In the genomic region with DNA sequence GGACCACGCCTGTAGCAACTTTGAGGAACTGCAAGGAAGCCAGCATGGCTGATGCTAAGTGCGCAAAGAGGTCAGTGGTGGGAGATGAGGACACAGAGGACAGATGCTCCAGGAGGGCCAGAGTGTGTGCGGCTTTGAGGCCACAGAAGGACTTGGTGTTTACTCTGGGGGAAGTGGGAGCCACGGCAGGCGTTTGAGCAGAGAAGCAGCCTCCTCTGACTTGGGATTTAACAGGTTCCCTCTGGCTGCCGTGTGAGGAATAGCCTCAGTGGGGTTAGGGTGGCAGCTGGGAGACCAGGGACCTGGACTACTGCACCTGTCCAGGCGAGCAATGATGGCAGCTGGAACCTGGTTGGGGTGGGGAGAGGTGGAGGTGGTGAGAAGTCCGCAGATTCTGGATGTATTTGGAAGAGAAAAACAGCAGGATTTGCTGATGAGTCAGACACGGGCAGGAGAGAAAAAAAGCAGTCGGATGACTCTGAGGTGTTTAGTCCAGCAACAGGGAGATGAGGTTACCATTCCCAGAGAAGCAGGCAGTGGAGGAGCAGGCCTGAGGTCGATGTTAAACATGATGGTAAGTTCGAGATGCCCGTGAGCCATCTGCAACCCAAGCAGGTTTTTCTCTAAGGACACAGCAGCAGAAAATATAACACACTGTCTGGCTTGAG, we compare ENCODE assay signal across 8 cellular contexts.
DNase-seq lines count a peak whose midpoint lies in the region; ATAC-seq and TF ChIP-seq lines count a peak whose summit lies in the region.

No MANE protein-coding gene starts in this region.

- H3K4me3 Mint-ChIP-seq in brain = peak overlapping the region in 3 of 5 experiments; percentile 18 to 63 (median 20)
- no peak overlapping the region for H3K4me3 Mint-ChIP-seq in T-helper 17 cell

- DNase-seq in AG09309 (ENCODE audit: low read depth) (no peak), NCI-H1694 treated with DMSO at 0.1 percent for 48 hours (lab: John Stamatoyannopoulos, UW) (peak; percentile 95), T-helper 17 cell (no peak), 8988T (no peak)

- no peaks in the 10 kb centered on the region for H3K27me3 ChIP-seq in muscle layer of colon (ENCODE audit: control insufficient read depth in 1 of 2, insufficient read depth in 2 of 2, low read length in 2 of 2)

- no peaks in the 10 kb centered on the region for H3K36me3 Mint-ChIP-seq in brain
- no peaks in the 10 kb centered on the region for H3K36me3 Mint-ChIP-seq in T-helper 17 cell (ENCODE audit: low read depth)

- H3K4me1 ChIP-seq in muscle layer of colon (ENCODE audit: insufficient read depth, low read length) = peaks cover 22% of the 10 kb centered on the region

- H3K27me3 Mint-ChIP-seq in brain (peaks cover 4% of the 10 kb centered on the region), T-helper 17 cell (no peaks in the 10 kb centered on the region)

- no peak for ATAC-seq in T-helper 17 cell
- ATAC-seq in HG03196 (IDR thresholded peaks at IDR 0.05; ENCODE audit: unreplicated experiment) = no peak
- ATAC-seq in HG03159 (IDR thresholded peaks at IDR 0.05; ENCODE audit: unreplicated experiment) = no peak

- H3K27ac ChIP-seq in muscle layer of colon (ENCODE audit: low read depth, low read length) = peak overlapping the region; percentile 75

- no peaks in the 10 kb centered on the region for H3K36me3 ChIP-seq in muscle layer of colon (ENCODE audit: insufficient read depth, low read length)

- H3K9ac ChIP-seq in muscle layer of colon (ENCODE audit: low read length) = peak overlapping the region; percentile 50

- TF ChIP-seq CTCF in AG09309 (IDR thresholded peaks at IDR 0.05; ENCODE audit: control insufficient read depth, insufficient read depth, low read depth, low read length, missing control alignments) = peak; percentile 50
- peak in 1 of 2 experiments; percentile 16 for TF ChIP-seq CTCF in brain (conservative IDR thresholded peaks at IDR 0.05)

- H3K9me3 ChIP-seq in muscle layer of colon (ENCODE audit: low read length) = no peaks in the 10 kb centered on the region
- no peaks in the 10 kb centered on the region for H3K9me3 ChIP-seq in T-helper 17 cell (ENCODE audit: control insufficient read depth, low read length, poor library complexity, severe bottlenecking)

- H3K4me3 ChIP-seq in AG09309 (ENCODE audit: control insufficient read depth, low read depth, low read length) = no peak overlapping the region
- no peak overlapping the region for H3K4me3 ChIP-seq in muscle layer of colon (ENCODE audit: low read depth in 1 of 2, low read length in 2 of 2)

- peaks cover 4 to 17% (median 11%) of the 10 kb centered on the region in 5 experiments for H3K9me3 Mint-ChIP-seq in brain

- H3K27ac Mint-ChIP-seq in brain = peak overlapping the region; percentile 79 to 99 (median 95)
- H3K27ac Mint-ChIP-seq in T-helper 17 cell = no peak overlapping the region

- peaks cover 66% of the 10 kb centered on the region for H3K4me1 Mint-ChIP-seq in brain
- no peaks in the 10 kb centered on the region for H3K4me1 Mint-ChIP-seq in T-helper 17 cell
